Comparison of ENCODE assay signal across 21 cellular contexts in the genomic region with DNA sequence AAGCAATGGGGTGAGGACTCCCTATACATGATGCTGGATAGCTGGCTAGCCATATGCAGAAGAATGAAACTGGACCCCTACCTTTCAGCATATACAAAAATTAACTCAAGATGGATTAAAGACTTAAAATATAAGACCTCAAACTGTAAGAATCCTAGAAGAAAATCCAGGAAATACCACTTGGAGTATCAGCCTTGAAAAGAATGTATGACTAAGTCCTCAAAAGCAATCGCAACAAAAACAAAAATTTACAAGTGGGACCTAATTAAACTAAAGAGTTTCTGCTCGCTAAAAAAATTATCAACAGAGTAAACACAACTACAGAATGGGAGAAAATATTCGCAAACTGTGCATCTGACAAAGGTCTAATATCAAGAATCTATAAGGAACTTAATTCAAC.
DNase-seq lines count a peak whose midpoint lies in the region; ATAC-seq, FAIRE-seq and TF ChIP-seq lines count a peak whose summit lies in the region.
"Had no signal": no experiment of that assay in that cellular context is flagged by ENCODE, and none has a peak within 500 bp of the region (broad histone marks: within the 10 kb centered on the region; RNA-seq: fewer than 3 reads in every experiment).

No MANE protein-coding gene starts in this region.

- peaks cover 4% of the 10 kb centered on the region for H3F3A ChIP-seq in smooth muscle cell (ENCODE audit: low read depth)

- TF ChIP-seq CTCF in astrocyte (IDR thresholded peaks at IDR 0.05; ENCODE audit: insufficient read depth, low read depth, low read length) = no peak
- TF ChIP-seq CTCF in smooth muscle cell (IDR thresholded peaks at IDR 0.05; ENCODE audit: borderline replicate concordance, insufficient read depth, poor library complexity, severe bottlenecking) = no peak

- no peak overlapping the region for H3K9ac ChIP-seq in astrocyte (ENCODE audit: low read length)
- no peak overlapping the region for H3K9ac ChIP-seq in smooth muscle cell (ENCODE audit: low read depth)

- H3K9me3 ChIP-seq in astrocyte (ENCODE audit: insufficient read depth, low read depth, low read length) (no peaks in the 10 kb centered on the region), smooth muscle cell (replicated peaks; ENCODE audit: low read depth) (no peaks in the 10 kb centered on the region)
- H3K9me3 ChIP-seq: BE2C had no signal

- H3K4me1 Mint-ChIP-seq in astrocyte (ENCODE audit: low read depth, unreplicated experiment) = peaks cover 8% of the 10 kb centered on the region
- H3K4me1 Mint-ChIP-seq in natural killer cell treated with Interleukin-12 subunit alpha and Interleukin-12 subunit beta and Interleukin-15 and Interleukin-18, amount 100 ng/mL, for 72 hours (ENCODE audit: low read depth in 2 of 2) = no peaks in the 10 kb centered on the region
- H3K4me1 Mint-ChIP-seq: CD4-positive, alpha-beta memory T cell; H9 had no signal

- H3K27ac Mint-ChIP-seq in astrocyte (ENCODE audit: unreplicated experiment) = peak overlapping the region; percentile 9
- no peak overlapping the region for H3K27ac Mint-ChIP-seq in natural killer cell treated with Interleukin-12 subunit alpha and Interleukin-12 subunit beta and Interleukin-15 and Interleukin-18, amount 100 ng/mL, for 72 hours
- H3K27ac Mint-ChIP-seq: H9 had no signal

- H3K4me1 ChIP-seq in astrocyte (ENCODE audit: insufficient read depth, low read length) (no peaks in the 10 kb centered on the region), smooth muscle cell (ENCODE audit: low read depth) (no peaks in the 10 kb centered on the region)
- H3K4me1 ChIP-seq: BE2C had no signal

- no peaks in the 10 kb centered on the region for H3K9me3 Mint-ChIP-seq in astrocyte (ENCODE audit: unreplicated experiment)
- H3K9me3 Mint-ChIP-seq in natural killer cell treated with Interleukin-12 subunit alpha and Interleukin-12 subunit beta and Interleukin-15 and Interleukin-18, amount 100 ng/mL, for 72 hours = no peaks in the 10 kb centered on the region
- H3K9me3 Mint-ChIP-seq: CD4-positive, alpha-beta memory T cell; H9 had no signal

- FAIRE-seq in astrocyte (lab: Jason Lieb, UNC) = no peak
- FAIRE-seq: HepG2 had no signal

- no peak overlapping the region for H3K27ac ChIP-seq in astrocyte (ENCODE audit: low read depth, low read length)
- H3K27ac ChIP-seq in smooth muscle cell (ENCODE audit: low read depth) = no peak overlapping the region
- H3K27ac ChIP-seq: SK-N-MC had no signal

- H3K36me3 ChIP-seq in astrocyte (ENCODE audit: insufficient read depth, low read length) (peaks cover 21% of the 10 kb centered on the region), smooth muscle cell (ENCODE audit: low read depth) (peaks cover 21% of the 10 kb centered on the region)

- H3K27me3 ChIP-seq in astrocyte (ENCODE audit: insufficient read depth, low read length) (no peaks in the 10 kb centered on the region), smooth muscle cell (ENCODE audit: low read depth) (no peaks in the 10 kb centered on the region)
- H3K27me3 ChIP-seq: BE2C had no signal

- H3K4me2 ChIP-seq in astrocyte (ENCODE audit: low read length) (peak overlapping the region; percentile 37), smooth muscle cell (peak overlapping the region; percentile 49)

- H3K36me3 Mint-ChIP-seq in astrocyte (ENCODE audit: low read depth, unreplicated experiment) = peaks cover 14% of the 10 kb centered on the region
- peaks cover 21% of the 10 kb centered on the region for H3K36me3 Mint-ChIP-seq in natural killer cell treated with Interleukin-12 subunit alpha and Interleukin-12 subunit beta and Interleukin-15 and Interleukin-18, amount 100 ng/mL, for 72 hours

- WGBS in smooth muscle cell (ENCODE audit: low lambda C conversion rate) = 44% methylated on average over 3 of the region's 3 CpGs

- H4K20me1 ChIP-seq in astrocyte (ENCODE audit: insufficient read depth, low read length) = no peaks in the 10 kb centered on the region
- H4K20me1 ChIP-seq in smooth muscle cell (ENCODE audit: low read depth) = no peaks in the 10 kb centered on the region

- H3K4me3 ChIP-seq in astrocyte (ENCODE audit: insufficient read depth, low read depth, low read length) (no peak overlapping the region), smooth muscle cell (no peak overlapping the region)
- H3K4me3 ChIP-seq: SK-N-MC had no signal

- no peak overlapping the region for H3K4me3 Mint-ChIP-seq in astrocyte (ENCODE audit: unreplicated experiment)
- H3K4me3 Mint-ChIP-seq in natural killer cell treated with Interleukin-12 subunit alpha and Interleukin-12 subunit beta and Interleukin-15 and Interleukin-18, amount 100 ng/mL, for 72 hours = no peak overlapping the region
- H3K4me3 Mint-ChIP-seq: CD4-positive, alpha-beta memory T cell; H9 had no signal

- H3K27me3 Mint-ChIP-seq in astrocyte (ENCODE audit: low read depth, unreplicated experiment) = no peaks in the 10 kb centered on the region
- no peaks in the 10 kb centered on the region for H3K27me3 Mint-ChIP-seq in natural killer cell treated with Interleukin-12 subunit alpha and Interleukin-12 subunit beta and Interleukin-15 and Interleukin-18, amount 100 ng/mL, for 72 hours
- H3K27me3 Mint-ChIP-seq: CD4-positive, alpha-beta memory T cell had no signal

- DNase-seq in GM04503 (ENCODE audit: low read depth) (peak; percentile 5), astrocyte (ENCODE audit: low read depth) (peak; percentile 50), fibroblast of peridontal ligament (ENCODE audit: extremely low read depth) (peak; percentile 3), smooth muscle cell (lab: John Stamatoyannopoulos, UW; ENCODE audit: unreplicated experiment) (no peak), AML-193 (lab: John Stamatoyannopoulos, UW) (no peak)
- no peak for DNase-seq in stimulated activated naive CD4-positive, alpha-beta T cell treated with Interleukin-2 at 50 U/mL for 16 hours (lab: John Stamatoyannopoulos, UW)
- no peak for DNase-seq in natural killer cell treated with Interleukin-12 subunit alpha and Interleukin-12 subunit beta and Interleukin-15 and Interleukin-18, amount 100 ng/mL, for 72 hours (ENCODE audit: low spot score)
- DNase-seq: BE2C; Calu3; CD4-positive, alpha-beta memory T cell; DMS53; H9; KG1; NCI-H1436; NCI-H2029; NCI-H345; NCI-H524 treated with DMSO at 0.1 percent for 48 hours; SHP77 had no signal

- no peak for ATAC-seq in HG02623 (IDR thresholded peaks at IDR 0.05; ENCODE audit: unreplicated experiment)
- ATAC-seq in natural killer cell treated with Interleukin-12 subunit alpha and Interleukin-12 subunit beta and Interleukin-15 and Interleukin-18, amount 100 ng/mL, for 72 hours = no peak
- ATAC-seq: HepG2 had no signal

- no peaks in the 10 kb centered on the region for H3K79me2 ChIP-seq in astrocyte (ENCODE audit: insufficient read depth, low read length)
- H3K79me2 ChIP-seq in smooth muscle cell (ENCODE audit: low read depth) = no peaks in the 10 kb centered on the region

- H2AFZ ChIP-seq in astrocyte (ENCODE audit: low read depth, low read length) (no peak overlapping the region), smooth muscle cell (ENCODE audit: low read depth) (no peak overlapping the region)

Comparison
In these comparisons a context has a peak if more than half of its experiments do, and no peak if none do; other contexts are left out.
1. DNase-seq: peak in GM04503 (single experiment), astrocyte (single experiment) and fibroblast of peridontal ligament (single experiment); none in smooth muscle cell (single experiment), AML-193 (0 of 2), stimulated activated naive CD4-positive, alpha-beta T cell treated with Interleukin-2 at 50 U/mL for 16 hours (single experiment) and natural killer cell treated with Interleukin-12 subunit alpha and Interleukin-12 subunit beta and Interleukin-15 and Interleukin-18, amount 100 ng/mL, for 72 hours (single experiment).